Comparison of ENCODE assay signal across 36 cellular contexts in genomic region chr16:20257234-20257633, GRCh38.
"Had no signal": no experiment of that assay in that cellular context is flagged by ENCODE, and none has a peak within 500 bp of the region (broad histone marks: within the 10 kb centered on the region; RNA-seq: fewer than 3 reads in every experiment).

No MANE protein-coding gene starts in this region.

- H3K27ac Mint-ChIP-seq: activated CD4-positive, alpha-beta memory T cell treated with anti-CD3 and anti-CD28 coated beads, Interleukin-2, amount 10 ng/mL, durations not matched to agents 7 days and 5 days; activated CD4-positive, alpha-beta T cell treated with anti-CD3 and anti-CD28 coated beads for 36 hours; activated CD4-positive, alpha-beta T cell treated with anti-CD3 and anti-CD28 coated beads, Interleukin-2, amount 10 ng/mL, durations not matched to agents 7 days and 5 days; activated CD8-positive, alpha-beta memory T cell treated with anti-CD3 and anti-CD28 coated beads, Interleukin-2, amount 10 ng/mL, durations not matched to agents 7 days and 5 days; activated CD8-positive, alpha-beta T cell treated with anti-CD3 and anti-CD28 coated beads, Interleukin-2, amount 10 ng/mL, durations not matched to agents 7 days and 5 days; activated naive CD4-positive, alpha-beta T cell treated with anti-CD3 and anti-CD28 coated beads, Interleukin-2, amount 10 ng/mL, durations not matched to agents 7 days and 5 days; activated naive CD4-positive, alpha-beta T cell treated with anti-CD3 and anti-CD28 coated beads, Interleukin-2, amount 50 U/mL, for 24 hours; activated naive CD8-positive, alpha-beta T cell; activated naive CD8-positive, alpha-beta T cell treated with anti-CD3 and anti-CD28 coated beads, Interleukin-2, amount 10 ng/mL, durations not matched to agents 7 days and 5 days; activated naive CD8-positive, alpha-beta T cell treated with anti-CD3 and anti-CD28 coated beads, Interleukin-2, amount 50 U/mL, for 24 hours; activated T-cell treated with anti-CD3 and anti-CD28 coated beads, Interleukin-2, amount 50 U/mL, for 24 hours; activated T-helper 2 cell treated with anti-CD3 and anti-CD28 coated beads, Interferon-gamma antibody, Interleukin-2, Interleukin-4, amounts not matched to agents 10 μg/mL and 5 μg/mL and 100 μg/mL, durations not matched to agents 14 hours and 24 hours and 36 hours; brain; T-cell; T-helper 17 cell; T-helper 2 cell treated with Interferon-gamma antibody and Interleukin-4, amounts not matched to agents 5 μg/mL and 100 μg/mL, for 36 hours had no signal

- H3K36me3 Mint-ChIP-seq: activated CD8-positive, alpha-beta memory T cell treated with anti-CD3 and anti-CD28 coated beads, Interleukin-2, amount 10 ng/mL, durations not matched to agents 7 days and 5 days; activated naive CD4-positive, alpha-beta T cell treated with anti-CD3 and anti-CD28 coated beads, Interleukin-2, amount 10 ng/mL, durations not matched to agents 7 days and 5 days; activated naive CD4-positive, alpha-beta T cell treated with anti-CD3 and anti-CD28 coated beads, Interleukin-2, amount 50 U/mL, for 24 hours; activated naive CD8-positive, alpha-beta T cell; activated naive CD8-positive, alpha-beta T cell treated with anti-CD3 and anti-CD28 coated beads, Interleukin-2, amount 10 ng/mL, durations not matched to agents 7 days and 5 days; brain; T-cell had no signal

- H3K4me1 Mint-ChIP-seq: activated CD4-positive, alpha-beta memory T cell treated with anti-CD3 and anti-CD28 coated beads, Interleukin-2, amount 10 ng/mL, durations not matched to agents 7 days and 5 days; activated CD4-positive, alpha-beta T cell treated with anti-CD3 and anti-CD28 coated beads for 36 hours; activated CD4-positive, alpha-beta T cell treated with anti-CD3 and anti-CD28 coated beads, Interleukin-2, amount 10 ng/mL, durations not matched to agents 7 days and 5 days; activated CD8-positive, alpha-beta memory T cell treated with anti-CD3 and anti-CD28 coated beads, Interleukin-2, amount 10 ng/mL, durations not matched to agents 7 days and 5 days; activated naive CD4-positive, alpha-beta T cell treated with anti-CD3 and anti-CD28 coated beads, Interleukin-2, amount 10 ng/mL, durations not matched to agents 7 days and 5 days; activated naive CD4-positive, alpha-beta T cell treated with anti-CD3 and anti-CD28 coated beads, Interleukin-2, amount 50 U/mL, for 24 hours; activated naive CD8-positive, alpha-beta T cell treated with anti-CD3 and anti-CD28 coated beads, Interleukin-2, amount 10 ng/mL, durations not matched to agents 7 days and 5 days; activated naive CD8-positive, alpha-beta T cell treated with anti-CD3 and anti-CD28 coated beads, Interleukin-2, amount 50 U/mL, for 24 hours; brain; central memory CD8-positive, alpha-beta T cell; T-cell; T-helper 17 cell had no signal

- DNase-seq: activated CD4-positive, alpha-beta memory T cell treated with anti-CD3 and anti-CD28 coated beads, Interleukin-2, amount 10 ng/mL, durations not matched to agents 7 days and 5 days; activated CD4-positive, alpha-beta T cell treated with anti-CD3 and anti-CD28 coated beads for 1 hour; activated CD4-positive, alpha-beta T cell treated with anti-CD3 and anti-CD28 coated beads for 36 hours; activated CD4-positive, alpha-beta T cell treated with anti-CD3 and anti-CD28 coated beads for 48 hours; activated CD4-positive, alpha-beta T cell treated with anti-CD3 and anti-CD28 coated beads, Interleukin-2, amount 10 ng/mL, durations not matched to agents 7 days and 5 days; activated CD4-positive, alpha-beta T cell treated with anti-CD3 and anti-CD28 coated beads, Interleukin-2, amount 50 U/mL, for 48 hours; activated CD4-positive, CD25-positive, alpha-beta regulatory T cell; activated CD8-positive, alpha-beta memory T cell treated with anti-CD3 and anti-CD28 coated beads for 24 hours; activated CD8-positive, alpha-beta memory T cell treated with anti-CD3 and anti-CD28 coated beads, Interleukin-2, amount 10 ng/mL, durations not matched to agents 7 days and 5 days; activated CD8-positive, alpha-beta memory T cell treated with anti-CD3 and anti-CD28 coated beads, Interleukin-2, amount 50 U/mL, for 48 hours; activated CD8-positive, alpha-beta T cell treated with anti-CD3 and anti-CD28 coated beads, Interleukin-2, amount 10 ng/mL, durations not matched to agents 7 days and 5 days; activated effector memory CD4-positive, alpha-beta T cell treated with Interleukin-2 at 50 U/mL for 16 hours; activated gamma-delta T cell; activated naive CD4-positive, alpha-beta T cell treated with anti-CD3 and anti-CD28 coated beads, Interleukin-2, amount 10 ng/mL, durations not matched to agents 7 days and 5 days; activated naive CD4-positive, alpha-beta T cell treated with Interleukin-2 at 50 U/mL for 16 hours; activated naive CD8-positive, alpha-beta T cell treated with anti-CD3 and anti-CD28 coated beads, Interleukin-2, amount 10 ng/mL, durations not matched to agents 7 days and 5 days; activated naive CD8-positive, alpha-beta T cell treated with anti-CD3 and anti-CD28 coated beads, Interleukin-2, amount 50 U/mL, for 24 hours; activated T-cell treated with anti-CD3 and anti-CD28 coated beads, Interleukin-2, amount 50 U/mL, for 24 hours; activated T-cell treated with anti-CD3 and anti-CD28 coated beads, Interleukin-2, amount 50 U/mL, for 48 hours; amygdala; anterior cingulate cortex; caudate nucleus; cerebellar nuclear complex; T-cell; T-helper 17 cell; T-helper 9 cell had no signal

- H3K27me3 Mint-ChIP-seq: activated CD4-positive, alpha-beta memory T cell treated with anti-CD3 and anti-CD28 coated beads, Interleukin-2, amount 10 ng/mL, durations not matched to agents 7 days and 5 days; activated CD4-positive, alpha-beta T cell treated with anti-CD3 and anti-CD28 coated beads, Interleukin-2, amount 10 ng/mL, durations not matched to agents 7 days and 5 days; activated CD8-positive, alpha-beta memory T cell treated with anti-CD3 and anti-CD28 coated beads, Interleukin-2, amount 10 ng/mL, durations not matched to agents 7 days and 5 days; activated naive CD4-positive, alpha-beta T cell treated with anti-CD3 and anti-CD28 coated beads, Interleukin-2, amount 10 ng/mL, durations not matched to agents 7 days and 5 days; activated naive CD8-positive, alpha-beta T cell treated with anti-CD3 and anti-CD28 coated beads, Interleukin-2, amount 10 ng/mL, durations not matched to agents 7 days and 5 days; activated naive CD8-positive, alpha-beta T cell treated with anti-CD3 and anti-CD28 coated beads, Interleukin-2, amount 50 U/mL, for 24 hours; T-helper 17 cell had no signal

- H3K4me1 ChIP-seq: ascending aorta had no signal

- ATAC-seq: activated CD4-positive, alpha-beta T cell treated with anti-CD3 and anti-CD28 coated beads for 36 hours; activated CD4-positive, CD25-positive, alpha-beta regulatory T cell treated with anti-CD3 and anti-CD28 coated beads, Interleukin-2, amount 50 U/mL, for 24 hours; activated CD8-positive, alpha-beta memory T cell treated with anti-CD3 and anti-CD28 coated beads, Interleukin-2, amount 10 ng/mL, durations not matched to agents 7 days and 5 days; activated CD8-positive, alpha-beta T cell treated with anti-CD3 and anti-CD28 coated beads, Interleukin-2, amount 10 ng/mL, durations not matched to agents 7 days and 5 days; activated naive CD8-positive, alpha-beta T cell treated with anti-CD3 and anti-CD28 coated beads, Interleukin-2, amount 50 U/mL, for 24 hours; T-cell; T-helper 17 cell had no signal

- H3K4me3 Mint-ChIP-seq: activated CD4-positive, alpha-beta memory T cell treated with anti-CD3 and anti-CD28 coated beads, Interleukin-2, amount 10 ng/mL, durations not matched to agents 7 days and 5 days; activated CD4-positive, alpha-beta T cell treated with anti-CD3 and anti-CD28 coated beads for 36 hours; activated CD4-positive, alpha-beta T cell treated with anti-CD3 and anti-CD28 coated beads, Interleukin-2, amount 10 ng/mL, durations not matched to agents 7 days and 5 days; activated CD8-positive, alpha-beta memory T cell treated with anti-CD3 and anti-CD28 coated beads, Interleukin-2, amount 10 ng/mL, durations not matched to agents 7 days and 5 days; activated CD8-positive, alpha-beta T cell treated with anti-CD3 and anti-CD28 coated beads, Interleukin-2, amount 10 ng/mL, durations not matched to agents 7 days and 5 days; activated naive CD4-positive, alpha-beta T cell treated with anti-CD3 and anti-CD28 coated beads, Interleukin-2, amount 10 ng/mL, durations not matched to agents 7 days and 5 days; activated naive CD4-positive, alpha-beta T cell treated with anti-CD3 and anti-CD28 coated beads, Interleukin-2, amount 50 U/mL, for 24 hours; activated naive CD8-positive, alpha-beta T cell; activated naive CD8-positive, alpha-beta T cell treated with anti-CD3 and anti-CD28 coated beads, Interleukin-2, amount 10 ng/mL, durations not matched to agents 7 days and 5 days; activated naive CD8-positive, alpha-beta T cell treated with anti-CD3 and anti-CD28 coated beads, Interleukin-2, amount 50 U/mL, for 24 hours; activated T-cell treated with anti-CD3 and anti-CD28 coated beads, Interleukin-2, amount 50 U/mL, for 24 hours; brain; central memory CD8-positive, alpha-beta T cell; T-cell; T-helper 17 cell; T-helper 2 cell treated with Interferon-gamma antibody and Interleukin-4, amounts not matched to agents 5 μg/mL and 100 μg/mL, for 36 hours had no signal

- H3K9me3 Mint-ChIP-seq: activated CD4-positive, alpha-beta memory T cell treated with anti-CD3 and anti-CD28 coated beads, Interleukin-2, amount 10 ng/mL, durations not matched to agents 7 days and 5 days; activated naive CD4-positive, alpha-beta T cell treated with anti-CD3 and anti-CD28 coated beads, Interleukin-2, amount 50 U/mL, for 24 hours; activated naive CD8-positive, alpha-beta T cell treated with anti-CD3 and anti-CD28 coated beads, Interleukin-2, amount 10 ng/mL, durations not matched to agents 7 days and 5 days; activated T-helper 2 cell treated with anti-CD3 and anti-CD28 coated beads, Interferon-gamma antibody, Interleukin-2, Interleukin-4, amounts not matched to agents 10 μg/mL and 5 μg/mL and 100 μg/mL, durations not matched to agents 14 hours and 24 hours and 36 hours; T-helper 2 cell treated with Interferon-gamma antibody and Interleukin-4, amounts not matched to agents 5 μg/mL and 100 μg/mL, for 36 hours had no signal

- H3K9me3 ChIP-seq: ascending aorta had no signal

- H3K36me3 ChIP-seq: ascending aorta, cardiac muscle cell had no signal

- H3K27me3 ChIP-seq: ascending aorta, cardiac muscle cell had no signal

- H3K27ac ChIP-seq: ascending aorta, cardiac muscle cell, VCaP had no signal

- H3K4me3 ChIP-seq: ascending aorta, cardiac muscle cell had no signal
